7 cellular contexts compared by ENCODE assay signal in genomic region chr13:77105051-77105450, GRCh38.
"Had no signal": no experiment of that assay in that cellular context is flagged by ENCODE, and none has a peak within 500 bp of the region (broad histone marks: within the 10 kb centered on the region; RNA-seq: fewer than 3 reads in every experiment).

No MANE protein-coding gene starts in this region.

- H3K9me3 Mint-ChIP-seq: HFFc6 had no signal

- H3K27ac Mint-ChIP-seq: GM23338, HFFc6 had no signal

- ATAC-seq: K562 had no signal

- DNase-seq: H9, HCEC 1CT, HFFc6, IMR-90, KG1 had no signal

- H3K4me3 ChIP-seq: GM23338, K562 had no signal

- H3K4me3 Mint-ChIP-seq: GM23338, H9, HFFc6 had no signal

- H3K4me2 ChIP-seq: GM23338 had no signal

- H2AFZ ChIP-seq: GM23338 had no signal
